In genomic region chr2:214130115-214130514, GRCh38 we compare ENCODE assay signal across 23 cellular contexts.
DNase-seq lines count a peak whose midpoint lies in the region; ATAC-seq, FAIRE-seq and TF ChIP-seq lines count a peak whose summit lies in the region.
"Had no signal": no experiment of that assay in that cellular context is flagged by ENCODE, and none has a peak within 500 bp of the region (broad histone marks: within the 10 kb centered on the region; RNA-seq: fewer than 3 reads in every experiment).

No MANE protein-coding gene starts in this region.

- RAD21 ChIA-PET in GM12878 (lab: Charles Lee; ENCODE audit: unreplicated experiment) = interaction anchor here (0.8 kb wide), 1 partner anchor 14 kb away, joined by 3 read pairs; no protein-coding TSS in a partner anchor

- no peak for TF ChIP-seq EP300 in GM12878 (IDR thresholded peaks at IDR 0.05; ENCODE audit: borderline replicate concordance in 1 of 2, control insufficient read depth in 1 of 2, low read depth in 2 of 2, low read length in 2 of 2)

- intact Hi-C loops in GM12878 (cut with micrococcal nuclease; ENCODE audit: unreplicated experiment) = no loop called here

- no peak for TF ChIP-seq RAD21 in GM12878 (IDR thresholded peaks at IDR 0.05; ENCODE audit: insufficient read depth, low read depth, low read length)

- no peaks in the 10 kb centered on the region for H3K79me2 ChIP-seq in GM12878 (ENCODE audit: control insufficient read depth, insufficient read depth, low read length)

- 25% methylated on average over 2 of the region's 2 CpGs for WGBS in GM12878 (ENCODE audit: insufficient coverage, insufficient replicate concordance, low lambda C conversion rate, missing lambda C conversion rate)

- no peak overlapping the region for H3K27ac ChIP-seq in GM12878 (ENCODE audit: control insufficient read depth, insufficient read depth)
- H3K27ac ChIP-seq: SJSA1 had no signal

- H3K4me2 ChIP-seq in GM12878 (ENCODE audit: control insufficient read depth, insufficient read depth) = no peak overlapping the region

- TF ChIP-seq POLR2A in GM12878 (IDR thresholded peaks at IDR 0.05; ENCODE audit: low read depth, low read length) = no peak

- H3K4me1 Mint-ChIP-seq in nephron progenitor cell (peaks cover 8% of the 10 kb centered on the region), immature natural killer cell (no peaks in the 10 kb centered on the region)
- H3K4me1 Mint-ChIP-seq: CD14-positive monocyte had no signal

- peak; percentile 57 for ATAC-seq in GM18511 (IDR thresholded peaks at IDR 0.05; ENCODE audit: unreplicated experiment)
- ATAC-seq in HG03354 (IDR thresholded peaks at IDR 0.05; ENCODE audit: poor library complexity, severe bottlenecking, unreplicated experiment) = peak; percentile 56
- ATAC-seq in GM12878 = peak; percentile 37; the same call in 2 of the 3 replicates

- no peak overlapping the region for H3K4me3 ChIP-seq in GM12878
- H3K4me3 ChIP-seq: SJSA1 had no signal

- H3K27ac Mint-ChIP-seq in nephron progenitor cell (no peak overlapping the region), immature natural killer cell (no peak overlapping the region)
- H3K27ac Mint-ChIP-seq: CD14-positive monocyte had no signal

- no peaks in the 10 kb centered on the region for H3K4me1 ChIP-seq in GM12878 (ENCODE audit: control insufficient read depth, insufficient read depth, low read length)
- H3K4me1 ChIP-seq: SJSA1 had no signal

- H3K4me3 Mint-ChIP-seq in nephron progenitor cell = no peak overlapping the region
- H3K4me3 Mint-ChIP-seq in immature natural killer cell = no peak overlapping the region
- H3K4me3 Mint-ChIP-seq: CD14-positive monocyte had no signal

- no peaks in the 10 kb centered on the region for H3K36me3 Mint-ChIP-seq in nephron progenitor cell (ENCODE audit: low read depth)
- H3K36me3 Mint-ChIP-seq in immature natural killer cell = peaks cover 0 to 3% (median 0%) of the 10 kb centered on the region in 3 donors
- H3K36me3 Mint-ChIP-seq: CD14-positive monocyte had no signal

- POLR2A ChIA-PET in GM12878 (lab: Charles Lee) = no interaction called here

- H3K27me3 Mint-ChIP-seq in nephron progenitor cell (ENCODE audit: low read depth, poor library complexity) (no peaks in the 10 kb centered on the region), immature natural killer cell (ENCODE audit: low read depth in 3 of 3) (no peaks in the 10 kb centered on the region)

- DNase-seq in GM12878 (ENCODE audit: low read depth, low spot score) = no peak
- peak; percentile 8 for DNase-seq in myocyte (ENCODE audit: low read depth)
- DNase-seq in NCI-H1436 (lab: John Stamatoyannopoulos, UW) = no peak
- DNase-seq in nephron progenitor cell = no peak
- no peak for DNase-seq in cerebellar cortex (ENCODE audit: low spot score)
- no peak for DNase-seq in immature natural killer cell
- DNase-seq: AML-193, DMS153, EL, HCEC 1CT, Kasumi-1, MV-4-11, NCI-H1417, NCI-H2029, NCI-H2171, NCI-H446, NCI-H69, SW 1271 had no signal

- no peaks in the 10 kb centered on the region for H3K27me3 ChIP-seq in GM12878 (replicated peaks in 1 of 2; ENCODE audit: control insufficient read depth in 2 of 2, insufficient read depth in 2 of 2, low read length in 1 of 2)
- H3K27me3 ChIP-seq: SJSA1 had no signal

- no peaks in the 10 kb centered on the region for H4K20me1 ChIP-seq in GM12878 (ENCODE audit: control insufficient read depth, insufficient read depth)

- CTCF ChIA-PET in GM12878 (lab: Yijun Ruan, JAX) = interaction anchor here (0.6 kb wide), 1 partner anchor 1231 kb away, joined by 3 read pairs; no protein-coding TSS in a partner anchor

- no peak overlapping the region for H3K9ac ChIP-seq in GM12878 (ENCODE audit: control insufficient read depth, insufficient read depth, low read length)

- no peaks in the 10 kb centered on the region for H3K36me3 ChIP-seq in GM12878 (ENCODE audit: control insufficient read depth in 2 of 2, insufficient read depth in 2 of 2, low read length in 1 of 2)
- H3K36me3 ChIP-seq: SJSA1 had no signal

- H2AFZ ChIP-seq in GM12878 (ENCODE audit: control insufficient read depth, low read depth, low read length) = no peak overlapping the region

- no TSS peak for BruUV-seq in GM12878 (replicated peaks; lab: Mats Ljungman, UMichigan)

- TF ChIP-seq CTCF in GM12878 (IDR thresholded peaks at IDR 0.05 in 2 of 3, conservative IDR thresholded peaks at IDR 0.05 in 1 of 3; ENCODE audit: control insufficient read depth in 2 of 3, extremely low read depth in 1 of 3, insufficient read depth in 1 of 3, low read depth in 3 of 3, low read length in 3 of 3) = no peak
- no peak for TF ChIP-seq CTCF in nephron progenitor cell (IDR thresholded peaks at IDR 0.05)

- SMC1A ChIA-PET in GM12878 (lab: Charles Lee; ENCODE audit: uncharacterized antibody, unreplicated experiment) = interaction anchor here (1.2 to 1.9 kb wide), 3 partner anchors 10 to 13 kb away, joined by 3 to 5 read pairs (median 3); no protein-coding TSS in a partner anchor

- H3K9me3 Mint-ChIP-seq in nephron progenitor cell (no peaks in the 10 kb centered on the region), immature natural killer cell (peaks cover 0 to 36% (median 5%) of the 10 kb centered on the region in 6 donors)

- in situ Hi-C loops in GM12878 (cut with MboI) = no loop called here

- FAIRE-seq in GM12878 (lab: Jason Lieb, UNC) = no peak
- FAIRE-seq: GM19239 had no signal

- H3K9me3 ChIP-seq in GM12878 (replicated peaks; ENCODE audit: control insufficient read depth, insufficient read depth, low read length) = no peaks in the 10 kb centered on the region
- H3K9me3 ChIP-seq: SJSA1 had no signal

TF ChIP-seq in GM12878, 131 proteins besides CTCF, POLR2A, EP300 and RAD21:
- no peak for TF ChIP-seq MEF2B (IDR thresholded peaks at IDR 0.05; ENCODE audit: partially characterized antibody, poor library complexity, severe bottlenecking)
- TF ChIP-seq USF1 (IDR thresholded peaks at IDR 0.05; ENCODE audit: borderline replicate concordance, extremely low read length, insufficient read depth, low read depth, low read length) = no peak
- no peak for TF ChIP-seq CBFB (IDR thresholded peaks at IDR 0.05; ENCODE audit: low read depth)
- no peak for TF ChIP-seq YY1 (IDR thresholded peaks at IDR 0.05; ENCODE audit: low read depth, low read length)
- TF ChIP-seq MEF2A (IDR thresholded peaks at IDR 0.05; ENCODE audit: insufficient read depth, low read depth, low read length) = no peak
- no peak for TF ChIP-seq PBX3 (IDR thresholded peaks at IDR 0.05; ENCODE audit: insufficient replicate concordance, low read depth, low read length)
- TF ChIP-seq ASH2L (IDR thresholded peaks at IDR 0.05; ENCODE audit: borderline replicate concordance, low read depth) = no peak
- no peak for TF ChIP-seq CHD1 (IDR thresholded peaks at IDR 0.05; ENCODE audit: low read depth, low read length)
- TF ChIP-seq HDAC2 (IDR thresholded peaks at IDR 0.05) = no peak
- no peak for TF ChIP-seq ZBTB40 (IDR thresholded peaks at IDR 0.05; ENCODE audit: borderline replicate concordance)
- no peak for TF ChIP-seq USF2 (IDR thresholded peaks at IDR 0.05; ENCODE audit: borderline replicate concordance, low read depth, low read length)
TF ChIP-seq in GM12878: peak in this region for 0.
